Comparison of ENCODE assay signal across 8 cellular contexts in genomic region chr6:30907758-30908591, GRCh38. TPM values are rescaled to one million over a fixed set of nuclear protein-coding genes. Genes with fewer than 3 reads are reported as not detected.
DNase-seq lines count a peak whose midpoint lies in the region; ATAC-seq and TF ChIP-seq lines count a peak whose summit lies in the region.

Gene GTF2H4, plus strand, starts transcription at chr6:30908207.

- H3K4me2 ChIP-seq in SK-N-SH, result peak within 1 kb of the TSS; percentile 91

- H3K36me3 ChIP-seq in SK-N-SH (replicated peaks in 1 of 2; ENCODE audit: control insufficient read depth in 1 of 2, insufficient read depth in 2 of 2, low read length in 1 of 2) (peaks cover 22 to 29% of the 10 kb centered on the region in 2 experiments), gastroesophageal sphincter (peaks cover 0 to 36% of the 10 kb centered on the region in 2 donors), suprapubic skin (peaks cover 27% of the 10 kb centered on the region)

- TF ChIP-seq POLR2A in gastroesophageal sphincter (IDR thresholded peaks at IDR 0.05), result no peak
- no peak for TF ChIP-seq POLR2A in suprapubic skin (IDR thresholded peaks at IDR 0.05)

- H3K9me3 ChIP-seq in SK-N-SH, result no peaks in the 10 kb centered on the region
- H3K9me3 ChIP-seq in gastroesophageal sphincter, result no peaks in the 10 kb centered on the region
- no peaks in the 10 kb centered on the region for H3K9me3 ChIP-seq in suprapubic skin

- TF ChIP-seq EP300 in SK-N-SH (IDR thresholded peaks at IDR 0.05; ENCODE audit: borderline replicate concordance in 1 of 2, low read depth in 1 of 2, low read length in 1 of 2) (peak in 1 of 2 experiments; percentile 20; a peak in 1 of 4 replicates), gastroesophageal sphincter (IDR thresholded peaks at IDR 0.05) (no peak), suprapubic skin (IDR thresholded peaks at IDR 0.05) (no peak)

- peaks cover 17% of the 10 kb centered on the region for H3K79me2 ChIP-seq in SK-N-SH (ENCODE audit: insufficient read depth)

- DNase-seq in GM04503 (ENCODE audit: low read depth) (peak; percentile 98), NCI-H1048 (lab: John Stamatoyannopoulos, UW) (peak; percentile 96), SK-N-SH (peak; percentile 91), non-pigmented ciliary epithelial cell (ENCODE audit: low read depth) (peak; percentile 97), suprapubic skin (ENCODE audit: low spot score in 2 of 2) (peak; percentile 97 to 98)
- DNase-seq in activated naive CD4-positive, alpha-beta T cell treated with anti-CD3 and anti-CD28 coated beads, Interleukin-2, amount 50 U/mL, for 16 hours, result peak; percentile 96

- CTCF ChIA-PET in SK-N-SH (lab: Yijun Ruan, JAX), result interaction anchor here (0.6 to 2.4 kb wide), 5 partner anchors 14 to 235 kb away, joined by 3 to 8 read pairs (median 3); partner anchors contain the start of gene DHX16

- WGBS in SK-N-SH (ENCODE audit: low lambda C conversion rate), result 1% methylated on average over 36 of the region's 49 CpGs
- 0 to 2% methylated on average over 10 to 29 of the region's 49 CpGs for WGBS in gastroesophageal sphincter (ENCODE audit: low coverage in 1 of 2), 2 donors
- under 1% methylated on average over 49 of the region's 49 CpGs for WGBS in suprapubic skin

- TF ChIP-seq RAD21 in SK-N-SH (IDR thresholded peaks at IDR 0.05; ENCODE audit: low read length), result no peak

- ATAC-seq in HG02571 (IDR thresholded peaks at IDR 0.05; ENCODE audit: unreplicated experiment) (peak; percentile 97), gastroesophageal sphincter (peak; percentile 99)

- no peaks in the 10 kb centered on the region for H3K9me2 ChIP-seq in SK-N-SH

- H3K4me3 ChIP-seq in SK-N-SH (ENCODE audit: low read depth in 2 of 2, low read length in 1 of 2) (peak within 1 kb of the TSS; percentile 87 to 98), gastroesophageal sphincter (peak within 1 kb of the TSS; percentile 64 to 92), suprapubic skin (peak within 1 kb of the TSS; percentile 69)

- POLR2A ChIA-PET in SK-N-SH (lab: Yijun Ruan, JAX), result interaction anchor here (0.6 to 1.4 kb wide), 4 partner anchors 12 to 141 kb away, joined by 3 to 4 read pairs (median 4); partner anchors contain the start of gene DDR1

- H3K27me3 ChIP-seq in SK-N-SH (ENCODE audit: insufficient read depth) (no peaks in the 10 kb centered on the region), gastroesophageal sphincter (no peaks in the 10 kb centered on the region), suprapubic skin (no peaks in the 10 kb centered on the region)

- TF ChIP-seq CTCF in SK-N-SH (IDR thresholded peaks at IDR 0.05), result no peak
- TF ChIP-seq CTCF in gastroesophageal sphincter (IDR thresholded peaks at IDR 0.05), result no peak
- TF ChIP-seq CTCF in suprapubic skin (IDR thresholded peaks at IDR 0.05), result no peak

- H3K27ac ChIP-seq in SK-N-SH (ENCODE audit: low read depth in 2 of 2, low read length in 1 of 2) (peak within 1 kb of the TSS; percentile 37 to 60; a peak in 2 of 4 replicates), gastroesophageal sphincter (peak within 1 kb of the TSS; percentile 32 to 77 (median 58)), suprapubic skin (peak within 1 kb of the TSS; percentile 9)

- H3F3A ChIP-seq in SK-N-SH (replicated peaks; ENCODE audit: insufficient read depth), result peaks cover 14% of the 10 kb centered on the region

- H3K4me1 ChIP-seq in SK-N-SH (ENCODE audit: control insufficient read depth in 1 of 2, insufficient read depth in 2 of 2, low read depth in 1 of 2, low read length in 1 of 2) (peaks cover 6 to 8% of the 10 kb centered on the region in 2 experiments; a peak in 3 of 4 replicates), gastroesophageal sphincter (peaks cover 2 to 24% (median 10%) of the 10 kb centered on the region in 3 donors), suprapubic skin (peaks cover 16% of the 10 kb centered on the region)

- peak within 1 kb of the TSS; percentile 92 for H2AFZ ChIP-seq in SK-N-SH (ENCODE audit: low read depth)

- H3K9ac ChIP-seq in SK-N-SH, result peak within 1 kb of the TSS; percentile 95

- no peaks in the 10 kb centered on the region for H4K20me1 ChIP-seq in SK-N-SH (ENCODE audit: insufficient read depth)

TF ChIP-seq in SK-N-SH, 30 proteins besides CTCF, POLR2A, EP300 and RAD21 (continues in another document):
- TF ChIP-seq SIN3A (IDR thresholded peaks at IDR 0.05; ENCODE audit: borderline replicate concordance, low read depth, low read length) (peak; percentile 89; the same call in 1 of the 2 replicates), IRF3 (IDR thresholded peaks at IDR 0.05; ENCODE audit: low read depth, low read length) (no peak), TEAD4 (IDR thresholded peaks at IDR 0.05; ENCODE audit: borderline replicate concordance, insufficient read depth) (no peak), POLR2AphosphoS5 (IDR thresholded peaks at IDR 0.05; ENCODE audit: low read depth, low read length) (0 out of 2 replicates have a peak, but pooled peaks have one; percentile 31), REST (IDR thresholded peaks at IDR 0.05; ENCODE audit: low read depth, low read length) (0 out of 2 replicates have a peak, but pooled peaks have one; percentile 51), FOXM1 (IDR thresholded peaks at IDR 0.05; ENCODE audit: low read depth) (no peak), ELF1 (IDR thresholded peaks at IDR 0.05) (peak; percentile 63), MAX (IDR thresholded peaks at IDR 0.05; ENCODE audit: low read depth) (peak; percentile 85), MEF2A (IDR thresholded peaks at IDR 0.05; ENCODE audit: borderline replicate concordance, low read depth) (no peak), NFIC (IDR thresholded peaks at IDR 0.05; ENCODE audit: borderline replicate concordance) (peak; percentile 22; the same call in 1 of the 2 replicates), GATA2 (CRISPR knock-in tag; IDR thresholded peaks at IDR 0.05) (no peak), EZH2phosphoT487 (IDR thresholded peaks at IDR 0.05; ENCODE audit: borderline replicate concordance, low read depth) (no peak), JUND (IDR thresholded peaks at IDR 0.05) (no peak), ZBTB33 (IDR thresholded peaks at IDR 0.05; ENCODE audit: borderline replicate concordance, low read depth) (no peak), TCF12 (IDR thresholded peaks at IDR 0.05) (no peak), FOXJ3 (CRISPR knock-in tag; IDR thresholded peaks at IDR 0.05) (no peak), GABPA (IDR thresholded peaks at IDR 0.05; ENCODE audit: low read depth) (peak; percentile 77)

RNA-seq across cellular contexts. Expression of gene GTF2H4, which starts in this region (rescaled TPM):
- 30.7 and 34.9 TPM in 2 replicates for polyA plus RNA-seq in SK-N-SH (2012; rRNA removed)
- 17.5 and 22.3 TPM in 2 replicates for polyA plus RNA-seq in SK-N-SH (2012; cell fraction: cytosol; rRNA removed)
- 116 and 138 TPM in 2 replicates for polyA plus RNA-seq in SK-N-SH (2012; cell fraction: nucleus; rRNA removed)
- total RNA-seq in gastroesophageal sphincter, result 10 to 100 TPM in 3 of 4 donors, 1 to 10 TPM in 1; 9.4 to 16.4 (median 11.8) TPM
- total RNA-seq in suprapubic skin, result 10 to 100 TPM; 10.5 to 33.5 (median 11.3) TPM

Comparison
In these comparisons a context has a peak if more than half of its experiments do, and no peak if none do; other contexts are left out.
1. Peak in every context shown above with its lines: DNase-seq, ATAC-seq, H3K4me3 ChIP-seq and H3K27ac ChIP-seq.